ENCODE assay signal across 18 cellular contexts in genomic region chr22:35560366-35560765, GRCh38. TPM values are rescaled to one million over a fixed set of nuclear protein-coding genes. Genes with fewer than 3 reads are reported as not detected.
A peak's percentile ranks its signal among the peaks of the same experiment; 100 is the strongest.
DNase-seq lines count a peak whose midpoint lies in the region; ATAC-seq, FAIRE-seq and TF ChIP-seq lines count a peak whose summit lies in the region.
"Had no signal": no experiment of that assay in that cellular context is flagged by ENCODE, and none has a peak within 500 bp of the region (broad histone marks: within the 10 kb centered on the region; RNA-seq: fewer than 3 reads in every experiment).

No MANE protein-coding gene starts in this region.

- H3K4me3 ChIP-seq in GM23338 (no peak overlapping the region), neural progenitor cell (no peak overlapping the region), left lung (no peak overlapping the region)
- H3K4me3 ChIP-seq: BLaER1 treated with 17β-estradiol and CSF1 and Interleukin-3, amounts not matched to agents 10 nM and 100 nM; GM12878 had no signal

- no peaks in the 10 kb centered on the region for H3K27me3 ChIP-seq in GM23338 (ENCODE audit: insufficient read depth)
- H3K27me3 ChIP-seq in neural progenitor cell = no peaks in the 10 kb centered on the region
- no peaks in the 10 kb centered on the region for H3K27me3 ChIP-seq in left lung

- H3K79me2 ChIP-seq in GM23338 (replicated peaks; ENCODE audit: insufficient read depth) (no peaks in the 10 kb centered on the region), neural progenitor cell (ENCODE audit: low read depth) (no peaks in the 10 kb centered on the region)

- no peaks in the 10 kb centered on the region for H3K9me3 ChIP-seq in neural progenitor cell (ENCODE audit: low read depth)
- H3K9me3 ChIP-seq in left lung = no peaks in the 10 kb centered on the region

- H3K4me1 Mint-ChIP-seq in GM23338 = peaks cover 19% of the 10 kb centered on the region
- H3K4me1 Mint-ChIP-seq in neural progenitor cell = peaks cover 39% of the 10 kb centered on the region

- H3F3A ChIP-seq in GM23338 (replicated peaks; ENCODE audit: low read depth) (peaks cover 5% of the 10 kb centered on the region; the same call in 1 of the 2 replicates), neural progenitor cell (ENCODE audit: low read depth) (no peaks in the 10 kb centered on the region)

- peak; percentile 43; the same call in 2 of the 3 replicates for ATAC-seq in GM23338
- no peak for ATAC-seq in left lung
- ATAC-seq: GM12878, HCT116, HepG2 had no signal

- peak; percentile 27 for FAIRE-seq in urothelium cell line (lab: Jason Lieb, UNC)
- FAIRE-seq: GM12878, GM18507, H54, HepG2, HTR-8/SVneo had no signal

- H4K20me1 ChIP-seq in GM23338 (replicated peaks; ENCODE audit: insufficient read depth) (no peaks in the 10 kb centered on the region), neural progenitor cell (ENCODE audit: low read depth) (no peaks in the 10 kb centered on the region)

- H3K9ac ChIP-seq in neural progenitor cell = no peak overlapping the region
- H3K9ac ChIP-seq: BLaER1 treated with 17β-estradiol and CSF1 and Interleukin-3, amounts not matched to agents 10 nM and 100 nM had no signal

- no peaks in the 10 kb centered on the region for H3K9me2 ChIP-seq in GM23338 (ENCODE audit: insufficient read depth)

- H3K27me3 Mint-ChIP-seq in GM23338 (ENCODE audit: insufficient read depth, low read depth, poor library complexity) (peaks cover 21% of the 10 kb centered on the region), neural progenitor cell (ENCODE audit: insufficient read depth, low read depth) (peaks cover 27% of the 10 kb centered on the region)

- H3K36me3 Mint-ChIP-seq in GM23338 (ENCODE audit: low read depth) (no peaks in the 10 kb centered on the region), neural progenitor cell (no peaks in the 10 kb centered on the region)

- peaks cover 14% of the 10 kb centered on the region for H3K4me1 ChIP-seq in GM23338 (ENCODE audit: insufficient read depth)
- H3K4me1 ChIP-seq in neural progenitor cell = peaks cover 13% of the 10 kb centered on the region
- H3K4me1 ChIP-seq in left lung = no peaks in the 10 kb centered on the region

- DNase-seq in GM23338 (ENCODE audit: low spot score) (no peak), amniotic epithelial cell (ENCODE audit: low read depth) (peak; percentile 93), neural progenitor cell (ENCODE audit: low spot score) (no peak), urothelium cell line (ENCODE audit: low spot score) (no peak), COR-L47 (lab: John Stamatoyannopoulos, UW) (no peak), left lung (no peak), CD1c-positive myeloid dendritic cell (ENCODE audit: extremely low spot score) (no peak)
- DNase-seq: ACHN; CD4-positive, alpha-beta T cell; DMS79 had no signal

- H2AFZ ChIP-seq in GM23338 (no peak overlapping the region), neural progenitor cell (replicated peaks) (no peak overlapping the region)

- intact Hi-C loops in left lung (cut with DNase I) = no loop called here

- no peaks in the 10 kb centered on the region; the same call in 2 of the 3 replicates for H3K9me3 Mint-ChIP-seq in GM23338
- peaks cover 1% of the 10 kb centered on the region for H3K9me3 Mint-ChIP-seq in neural progenitor cell
- H3K9me3 Mint-ChIP-seq: CD4-positive, alpha-beta T cell had no signal

- H3K27ac ChIP-seq in GM23338 (ENCODE audit: low read depth) (no peak overlapping the region), neural progenitor cell (no peak overlapping the region), left lung (no peak overlapping the region)
- H3K27ac ChIP-seq: BLaER1 treated with 17β-estradiol and CSF1 and Interleukin-3, amounts not matched to agents 10 nM and 100 nM had no signal

- TF ChIP-seq CTCF in GM23338 (conservative IDR thresholded peaks at IDR 0.05; ENCODE audit: low read depth in 2 of 2) (no peak), neural progenitor cell (IDR thresholded peaks at IDR 0.05) (no peak), left lung (IDR thresholded peaks at IDR 0.05) (no peak)

- H3K27ac Mint-ChIP-seq in GM23338 = no peak overlapping the region
- no peak overlapping the region for H3K27ac Mint-ChIP-seq in neural progenitor cell
- H3K27ac Mint-ChIP-seq: CD4-positive, alpha-beta T cell had no signal

- H3K4me3 Mint-ChIP-seq in GM23338 (no peak overlapping the region), neural progenitor cell (peak overlapping the region; percentile 36)
- H3K4me3 Mint-ChIP-seq: CD4-positive, alpha-beta T cell had no signal

- H3K36me3 ChIP-seq in GM23338 (ENCODE audit: insufficient read depth) (no peaks in the 10 kb centered on the region), neural progenitor cell (no peaks in the 10 kb centered on the region), left lung (no peaks in the 10 kb centered on the region)
- H3K36me3 ChIP-seq: BLaER1 treated with 17β-estradiol and CSF1 and Interleukin-3, amounts not matched to agents 10 nM and 100 nM had no signal

- H3K4me2 ChIP-seq in GM23338 (no peak overlapping the region), neural progenitor cell (no peak overlapping the region)
- H3K4me2 ChIP-seq: BLaER1 treated with 17β-estradiol and CSF1 and Interleukin-3, amounts not matched to agents 10 nM and 100 nM had no signal

TF ChIP-seq in GM23338, 12 proteins besides CTCF, POLR2A, EP300 and RAD21 (continues in another document):
- no peak for TF ChIP-seq ZNF331 (CRISPR knock-in tag; IDR thresholded peaks at IDR 0.05; ENCODE audit: low read depth)
- TF ChIP-seq STAT1 (IDR thresholded peaks at IDR 0.05; ENCODE audit: unreplicated experiment) = no peak
- TF ChIP-seq ETS1 (IDR thresholded peaks at IDR 0.05) = no peak
- no peak for TF ChIP-seq ZNF114 (CRISPR knock-in tag; IDR thresholded peaks at IDR 0.05)
- no peak for TF ChIP-seq EZH2 (IDR thresholded peaks at IDR 0.05; ENCODE audit: low read depth, unreplicated experiment)
- no peak for TF ChIP-seq NANOG (IDR thresholded peaks at IDR 0.05; ENCODE audit: borderline replicate concordance)
- TF ChIP-seq POLR2AphosphoS5 (IDR thresholded peaks at IDR 0.05; ENCODE audit: low read depth) = no peak
- TF ChIP-seq EZH2phosphoT487 (IDR thresholded peaks at IDR 0.05; ENCODE audit: unreplicated experiment) = no peak
- TF ChIP-seq CREB1 (CRISPR knock-in tag; IDR thresholded peaks at IDR 0.05; ENCODE audit: low read depth) = no peak

RNA-seq across cellular contexts. Expression of gene RASD2, which starts 19.7 kb away (rescaled TPM):
- total RNA-seq in GM23338 (2014; rRNA removed; shearing (Covaris generic)) = 3.2 and 3.6 TPM in 2 replicates
- 1.2 and 1.5 TPM in 2 replicates for polyA plus RNA-seq in GM23338 (2016; fragmentation: Nextera tagmentation; extraction: Ambion mirVana)
- 0.04 and 0.19 TPM in 2 replicates for total RNA-seq in neural progenitor cell (ENCODE audit: low replicate concordance)
- 1 to 10 TPM; 1.2 to 1.3 TPM for total RNA-seq in left lung
- total RNA-seq: G401, GM12878, HepG2 had no signal
- polyA plus RNA-seq: HepG2 had no signal

RNA-seq across cellular contexts. Expression of gene MB, which starts 56.8 kb away (rescaled TPM):
- total RNA-seq in GM23338 (2014; rRNA removed; shearing (Covaris generic)) = not detected in 2 replicates
- 0.64 TPM in 1 of 2 replicates, not detected in the other for polyA plus RNA-seq in GM23338 (2016; fragmentation: Nextera tagmentation; extraction: Ambion mirVana)
- total RNA-seq in neural progenitor cell (ENCODE audit: low replicate concordance) (0.53 TPM in 1 of 2 replicates, not detected in the other), left lung (1 to 10 TPM; 2.4 to 3.3 TPM)
- total RNA-seq: CD4-positive, alpha-beta T cell; G401; HepG2 had no signal
